ENCODE assay signal across 23 cellular contexts in genomic region chr20:57315083-57315963, GRCh38. TPM values are rescaled to one million over a fixed set of nuclear protein-coding genes. Genes with fewer than 3 reads are reported as not detected.
DNase-seq lines count a peak whose midpoint lies in the region; ATAC-seq and TF ChIP-seq lines count a peak whose summit lies in the region.
"Had no signal": no experiment of that assay in that cellular context is flagged by ENCODE, and none has a peak within 500 bp of the region (broad histone marks: within the 10 kb centered on the region; RNA-seq: fewer than 3 reads in every experiment).

No MANE protein-coding gene starts in this region.

- peak overlapping the region; percentile 43 for H3K4me3 ChIP-seq in Karpas-422 (ENCODE audit: low read length)
- H3K4me3 ChIP-seq: A549, BLaER1, PC-9, SJSA1 had no signal

- peak overlapping the region; percentile 54 for H3K4me2 ChIP-seq in Karpas-422 (ENCODE audit: low read depth, low read length, poor library complexity, severe bottlenecking)
- H3K4me2 ChIP-seq: A549, PC-9 had no signal

- H2AFZ ChIP-seq in Karpas-422 (ENCODE audit: low read length): no peak overlapping the region
- H2AFZ ChIP-seq: PC-9 had no signal

- peak overlapping the region; percentile 55 for H3K9ac ChIP-seq in Karpas-422 (ENCODE audit: low read length)
- H3K9ac ChIP-seq: BLaER1 had no signal

- H3K4me1 ChIP-seq in Karpas-422 (ENCODE audit: low read length): peaks cover 69% of the 10 kb centered on the region
- H3K4me1 ChIP-seq: A549, SJSA1 had no signal

- ATAC-seq in GM18867 (IDR thresholded peaks at IDR 0.05; ENCODE audit: unreplicated experiment) (peak; percentile 40), esophagus mucosa (peak; percentile 77), HG03135 (IDR thresholded peaks at IDR 0.05; ENCODE audit: unreplicated experiment) (no peak), HG03139 (IDR thresholded peaks at IDR 0.05; ENCODE audit: unreplicated experiment) (no peak)
- ATAC-seq: A549; CD8-positive, alpha-beta T cell had no signal

- TF ChIP-seq CTCF in RWPE1 (conservative IDR thresholded peaks at IDR 0.05; ENCODE audit: low read depth): no peak

- H4K20me1 ChIP-seq in Karpas-422 (ENCODE audit: insufficient read depth, low read depth, low read length): no peaks in the 10 kb centered on the region
- H4K20me1 ChIP-seq: BLaER1 had no signal

- CTCF ChIA-PET in RWPE1 (lab: Yijun Ruan, JAX): interaction anchor here (1.7 kb wide), 1 partner anchor 225 kb away, joined by 5 read pairs; no protein-coding TSS in a partner anchor

- peak overlapping the region; percentile 97 for H3K27ac ChIP-seq in Karpas-422 (ENCODE audit: low read length)
- peak overlapping the region; percentile 31 for H3K27ac ChIP-seq in RWPE1
- H3K27ac ChIP-seq: A549, BLaER1, PC-9, SJSA1 had no signal

- no peaks in the 10 kb centered on the region for H3K27me3 ChIP-seq in Karpas-422 (ENCODE audit: low read length)
- H3K27me3 ChIP-seq: BLaER1 had no signal

- H3K79me2 ChIP-seq in Karpas-422 (ENCODE audit: low read length): no peaks in the 10 kb centered on the region

- POLR2A ChIA-PET in RWPE1 (lab: Yijun Ruan, JAX; ENCODE audit: low non-redundant PET): no interaction called here

- H3K9me2 ChIP-seq in Karpas-422 (replicated peaks; ENCODE audit: insufficient read depth, low read length): no peaks in the 10 kb centered on the region

- H3K36me3 ChIP-seq in Karpas-422 (ENCODE audit: insufficient read depth, low read length): 0 out of 2 replicates have a peak, but pooled peaks cover 5% of the 10 kb centered on the region
- H3K36me3 ChIP-seq: BLaER1, SJSA1 had no signal

- peak; percentile 77 for DNase-seq in Karpas-422
- no peak for DNase-seq in RWPE1 (ENCODE audit: low spot score)
- no peak for DNase-seq in anterior cingulate cortex (lab: John Stamatoyannopoulos, UW)
- no peak for DNase-seq in DMS53 (lab: John Stamatoyannopoulos, UW)
- DNase-seq: Calu3, IMR-90, MM.1S, NCI-H1105, NCI-H2081, NCI-H510A, PC-9, SW 1271 had no signal

- H3K9me3 ChIP-seq in Karpas-422 (ENCODE audit: low read length): no peaks in the 10 kb centered on the region
- H3K9me3 ChIP-seq: A549, BLaER1, SJSA1 had no signal

RNA-seq across cellular contexts. Expression of gene SPO11, which starts 14.3 kb away (rescaled TPM):
- total RNA-seq in Karpas-422 (2014; rRNA removed; shearing (Covaris generic); ENCODE audit: low replicate concordance): not detected in 2 replicates
- not detected for total RNA-seq in esophagus mucosa
- total RNA-seq: Calu3; CD8-positive, alpha-beta T cell; H4; HT-29; IMR-90; LHCN-M2; PC-9; SJSA1 had no signal

RNA-seq across cellular contexts. Expression of gene RAE1, which starts 35.7 kb away (rescaled TPM):
- 19.0 and 59.6 TPM in 2 replicates for total RNA-seq in Karpas-422 (2014; rRNA removed; shearing (Covaris generic); ENCODE audit: low replicate concordance)
- 22.8 TPM for total RNA-seq in esophagus mucosa

RNA-seq across cellular contexts. Expression of gene BMP7, which starts 48.9 kb away (rescaled TPM):
- not detected in 2 replicates for total RNA-seq in Karpas-422 (2014; rRNA removed; shearing (Covaris generic); ENCODE audit: low replicate concordance)
- total RNA-seq in esophagus mucosa: 34.2 TPM
- total RNA-seq: Calu3; CD8-positive, alpha-beta T cell; HT-29; IMR-90; LHCN-M2; SJSA1 had no signal

Comparison
In these comparisons a context has a peak if more than half of its experiments do, and no peak if none do; other contexts are left out.
1. ATAC-seq: peak in GM18867 (single experiment) and esophagus mucosa (single experiment); none in HG03135 (single experiment) and HG03139 (single experiment).
2. RNA of gene BMP7, which starts 48.9 kb away (total RNA-seq): 34.2 TPM in esophagus mucosa (single experiment); not detected in Karpas-422; every median in the first group is over 10 times any median in the second.